ENCODE assay signal across 31 cellular contexts in genomic region chr2:3443685-3444084, GRCh38.
DNase-seq lines count a peak whose midpoint lies in the region; ATAC-seq and TF ChIP-seq lines count a peak whose summit lies in the region.
"Had no signal": no experiment of that assay in that cellular context is flagged by ENCODE, and none has a peak within 500 bp of the region (broad histone marks: within the 10 kb centered on the region; RNA-seq: fewer than 3 reads in every experiment).

No MANE protein-coding gene starts in this region.

- H3K27me3 ChIP-seq in right atrium auricular region (no peaks in the 10 kb centered on the region), endodermal cell (ENCODE audit: control insufficient read depth, insufficient read depth, low read length, poor library complexity, severe bottlenecking) (no peaks in the 10 kb centered on the region), neural progenitor cell (no peaks in the 10 kb centered on the region)
- H3K27me3 ChIP-seq: ascending aorta, BLaER1, suprapubic skin had no signal

- no peak overlapping the region for H3K9ac ChIP-seq in endodermal cell (ENCODE audit: extremely low read depth, low read length, poor library complexity, severe bottlenecking)
- H3K9ac ChIP-seq in neural progenitor cell: no peak overlapping the region
- H3K9ac ChIP-seq: BLaER1 had no signal

- H3K27me3 Mint-ChIP-seq in endodermal cell (ENCODE audit: insufficient read depth): no peaks in the 10 kb centered on the region
- peaks cover 2% of the 10 kb centered on the region for H3K27me3 Mint-ChIP-seq in neural progenitor cell (ENCODE audit: insufficient read depth, low read depth)
- H3K27me3 Mint-ChIP-seq: activated naive CD8-positive, alpha-beta T cell treated with anti-CD3 and anti-CD28 coated beads for 36 hours; central memory CD8-positive, alpha-beta T cell; naive thymus-derived CD8-positive, alpha-beta T cell; stimulated activated naive B cell treated with anti-CD40 and anti-IgM and Interleukin-4, amounts not matched to agents 10 μg/mL and 1 μg/mL and 100 μg/mL, for 72 hours had no signal

- H3K79me2 ChIP-seq in OCI-LY7 (ENCODE audit: insufficient read depth, low read depth, low read length) (no peaks in the 10 kb centered on the region), neural progenitor cell (ENCODE audit: low read depth) (no peaks in the 10 kb centered on the region)

- POLR2A ChIA-PET in OCI-LY7 (lab: Charles Lee): interaction anchor here (2.5 kb wide), 1 partner anchor 15 kb away, joined by 9 read pairs; no protein-coding TSS in a partner anchor

- H3K9me3 ChIP-seq in right atrium auricular region (no peaks in the 10 kb centered on the region), OCI-LY7 (ENCODE audit: low read length) (no peaks in the 10 kb centered on the region), endodermal cell (ENCODE audit: control insufficient read depth, low read length) (no peaks in the 10 kb centered on the region), neural progenitor cell (ENCODE audit: low read depth) (no peaks in the 10 kb centered on the region)
- H3K9me3 ChIP-seq: ascending aorta, BLaER1, Caco-2, suprapubic skin had no signal

- H3K36me3 ChIP-seq in right atrium auricular region (peaks cover 36% of the 10 kb centered on the region), OCI-LY7 (ENCODE audit: insufficient read depth, low read length) (peaks cover 45% of the 10 kb centered on the region), endodermal cell (ENCODE audit: control insufficient read depth, insufficient read depth, low read length) (peaks cover 27% of the 10 kb centered on the region), neural progenitor cell (no peaks in the 10 kb centered on the region)

- no TSS peak for BruUV-seq in OCI-LY7 (replicated peaks; lab: Mats Ljungman, UMichigan)

- no peak overlapping the region for H3K4me3 ChIP-seq in right atrium auricular region
- H3K4me3 ChIP-seq in OCI-LY7 (ENCODE audit: low read depth, low read length, poor library complexity, severe bottlenecking): no peak overlapping the region
- no peak overlapping the region for H3K4me3 ChIP-seq in endodermal cell (ENCODE audit: low read length)
- H3K4me3 ChIP-seq in neural progenitor cell: no peak overlapping the region
- H3K4me3 ChIP-seq: ascending aorta, BLaER1, suprapubic skin had no signal

- H3K4me1 ChIP-seq in right atrium auricular region: no peaks in the 10 kb centered on the region
- no peaks in the 10 kb centered on the region for H3K4me1 ChIP-seq in OCI-LY7 (ENCODE audit: insufficient read depth, low read length, poor library complexity, severe bottlenecking)
- no peaks in the 10 kb centered on the region for H3K4me1 ChIP-seq in endodermal cell (ENCODE audit: control insufficient read depth, insufficient read depth, low read length)
- no peaks in the 10 kb centered on the region for H3K4me1 ChIP-seq in neural progenitor cell
- H3K4me1 ChIP-seq: ascending aorta, BLaER1, Caco-2 had no signal

- H3F3A ChIP-seq in neural progenitor cell (ENCODE audit: low read depth): peaks cover 6% of the 10 kb centered on the region

- DNase-seq in Right ventricle myocardium inferior (ENCODE audit: missing footprints) (no peak), right atrium auricular region (ENCODE audit: low spot score) (no peak), OCI-LY7 (ENCODE audit: low spot score) (peak; percentile 8), endodermal cell (peak; percentile 76), mesenteric fat pad (ENCODE audit: low spot score) (peak; percentile 67), hippocampal formation (lab: John Stamatoyannopoulos, UW) (no peak), neural progenitor cell (ENCODE audit: low spot score) (no peak), epidermal melanocyte (ENCODE audit: insufficient read length, low spot score) (no peak)
- DNase-seq: ACHN; activated CD4-positive, alpha-beta T cell treated with anti-CD3 and anti-CD28 coated beads, Interleukin-2, amount 50 U/mL, for 4 hours; activated effector memory CD4-positive, alpha-beta T cell treated with Interleukin-2 at 50 U/mL for 16 hours; activated naive CD8-positive, alpha-beta T cell treated with anti-CD3 and anti-CD28 coated beads for 36 hours; activated T-cell treated with anti-CD3 and anti-CD28 coated beads for 4 hours; Caco-2; dermis blood vessel endothelial cell; DMS79 treated with DMSO at 0.1 percent for 48 hours; naive thymus-derived CD8-positive, alpha-beta T cell; NCI-H1417; NCI-H2107; NCI-H446 treated with DMSO at 0.1 percent for 48 hours; retina; stimulated activated CD4-positive, alpha-beta T cell treated with anti-CD3 and anti-CD28 coated beads, Interleukin-4, amount 100 ng/mL, for 1 hour; stimulated activated naive B cell treated with anti-CD40 and anti-IgM and Interleukin-4, amounts not matched to agents 10 μg/mL and 1 μg/mL and 100 μg/mL, for 72 hours had no signal

- H3K27ac Mint-ChIP-seq in endodermal cell: no peak overlapping the region
- H3K27ac Mint-ChIP-seq in neural progenitor cell: no peak overlapping the region
- H3K27ac Mint-ChIP-seq: activated naive CD8-positive, alpha-beta T cell treated with anti-CD3 and anti-CD28 coated beads for 36 hours; mesothelial cell of epicardium; stimulated activated naive B cell treated with anti-CD40 and anti-IgM and Interleukin-4, amounts not matched to agents 10 μg/mL and 1 μg/mL and 100 μg/mL, for 72 hours; T-helper 2 cell treated with Interferon-gamma antibody and Interleukin-4, amounts not matched to agents 5 μg/mL and 100 μg/mL, for 36 hours had no signal

- H3K4me1 Mint-ChIP-seq in endodermal cell (peaks cover 7% of the 10 kb centered on the region), neural progenitor cell (peaks cover 15% of the 10 kb centered on the region)
- H3K4me1 Mint-ChIP-seq: mesothelial cell of epicardium had no signal

- H3K9me3 Mint-ChIP-seq in endodermal cell (no peaks in the 10 kb centered on the region), neural progenitor cell (no peaks in the 10 kb centered on the region)
- H3K9me3 Mint-ChIP-seq: activated naive CD8-positive, alpha-beta T cell treated with anti-CD3 and anti-CD28 coated beads for 36 hours; central memory CD8-positive, alpha-beta T cell; naive thymus-derived CD8-positive, alpha-beta T cell; stimulated activated naive B cell treated with anti-CD40 and anti-IgM and Interleukin-4, amounts not matched to agents 10 μg/mL and 1 μg/mL and 100 μg/mL, for 72 hours; T-helper 2 cell treated with Interferon-gamma antibody and Interleukin-4, amounts not matched to agents 5 μg/mL and 100 μg/mL, for 36 hours had no signal

- H3K36me3 Mint-ChIP-seq in endodermal cell (ENCODE audit: low read depth) (peaks cover 47% of the 10 kb centered on the region), neural progenitor cell (peaks cover 20% of the 10 kb centered on the region)

- WGBS in endodermal cell (ENCODE audit: insufficient coverage in 1 of 2, insufficient read length in 1 of 2), 2 experiments: 87 to 92% methylated on average over 16 of the region's 16 CpGs

- TF ChIP-seq CTCF in right atrium auricular region (IDR thresholded peaks at IDR 0.05) (peak in 1 of 2 donors; percentile 24), OCI-LY7 (conservative IDR thresholded peaks at IDR 0.05; ENCODE audit: low read length) (peak; percentile 32; the same call in 1 of the 2 replicates), endodermal cell (conservative IDR thresholded peaks at IDR 0.05) (peak; percentile 64), neural progenitor cell (IDR thresholded peaks at IDR 0.05) (no peak)

- no peaks in the 10 kb centered on the region for H4K20me1 ChIP-seq in OCI-LY7 (ENCODE audit: insufficient read depth, low read length)
- H4K20me1 ChIP-seq in neural progenitor cell (ENCODE audit: low read depth): peaks cover 5% of the 10 kb centered on the region
- H4K20me1 ChIP-seq: BLaER1 had no signal

- no peak overlapping the region for H3K4me2 ChIP-seq in OCI-LY7 (ENCODE audit: low read length)
- H3K4me2 ChIP-seq in neural progenitor cell: no peak overlapping the region
- H3K4me2 ChIP-seq: BLaER1 had no signal

- H3K9me2 ChIP-seq in OCI-LY7 (ENCODE audit: insufficient read depth, low read length): no peaks in the 10 kb centered on the region

- H3K27ac ChIP-seq in right atrium auricular region (no peak overlapping the region), OCI-LY7 (ENCODE audit: low read depth, low read length, poor library complexity, severe bottlenecking) (no peak overlapping the region), endodermal cell (ENCODE audit: low read depth, low read length) (no peak overlapping the region), neural progenitor cell (no peak overlapping the region)
- H3K27ac ChIP-seq: ascending aorta, BLaER1, HL-60, suprapubic skin had no signal

- peak; percentile 29 for ATAC-seq in Right ventricle myocardium inferior
- ATAC-seq: left lobe of liver; naive thymus-derived CD8-positive, alpha-beta T cell; stimulated activated naive B cell treated with anti-CD40 and anti-IgM and Interleukin-4, amounts not matched to agents 10 μg/mL and 1 μg/mL and 100 μg/mL, for 72 hours had no signal

- intact Hi-C loops in Right ventricle myocardium inferior (cut with DNase I): no loop called here
- intact Hi-C loops in OCI-LY7 (cut with micrococcal nuclease; ENCODE audit: unreplicated experiment): no loop called here

- CTCF ChIA-PET in OCI-LY7 (lab: Charles Lee; ENCODE audit: unreplicated experiment): no interaction called here

- no peak overlapping the region for H2AFZ ChIP-seq in OCI-LY7 (ENCODE audit: low read length)
- no peak overlapping the region for H2AFZ ChIP-seq in neural progenitor cell (replicated peaks)

- H3K4me3 Mint-ChIP-seq in endodermal cell (no peak overlapping the region), neural progenitor cell (no peak overlapping the region)
- H3K4me3 Mint-ChIP-seq: activated naive CD8-positive, alpha-beta T cell treated with anti-CD3 and anti-CD28 coated beads for 36 hours; central memory CD8-positive, alpha-beta T cell; mesothelial cell of epicardium; naive thymus-derived CD8-positive, alpha-beta T cell; stimulated activated naive B cell treated with anti-CD40 and anti-IgM and Interleukin-4, amounts not matched to agents 10 μg/mL and 1 μg/mL and 100 μg/mL, for 72 hours; T-helper 2 cell treated with Interferon-gamma antibody and Interleukin-4, amounts not matched to agents 5 μg/mL and 100 μg/mL, for 36 hours had no signal

Comparison
In these comparisons a context has a peak if more than half of its experiments do, and no peak if none do; other contexts are left out.
1. DNase-seq: peak in OCI-LY7 (single experiment), endodermal cell (single experiment) and mesenteric fat pad (single experiment); none in Right ventricle myocardium inferior (single experiment), right atrium auricular region (single experiment), hippocampal formation (0 of 2), neural progenitor cell (single experiment) and epidermal melanocyte (single experiment).